Comparison of ENCODE assay signal across 8 cellular contexts in the genomic region with DNA sequence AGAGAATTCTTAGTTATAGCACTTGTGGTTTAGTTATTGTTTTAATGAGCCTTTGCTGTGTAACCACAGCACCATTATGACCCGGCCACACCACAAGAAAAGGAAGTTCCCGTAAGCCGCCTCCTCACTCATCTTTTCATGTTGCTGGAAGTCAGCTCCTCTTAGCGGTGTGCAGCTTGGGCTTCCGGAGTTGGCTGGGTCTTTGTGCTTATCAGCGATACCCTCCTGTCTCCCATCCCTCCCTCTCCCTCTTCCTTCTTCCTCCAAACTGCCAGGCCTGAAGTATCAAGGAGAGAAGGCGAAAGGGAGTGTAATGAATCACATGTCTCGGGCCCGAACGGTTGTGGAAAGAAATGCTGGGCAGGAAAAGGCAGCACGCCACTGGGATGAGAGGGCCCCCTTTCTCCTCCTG.
DNase-seq lines count a peak whose midpoint lies in the region; ATAC-seq lines count a peak whose summit lies in the region.

No MANE protein-coding gene starts in this region.

- H3K27me3 Mint-ChIP-seq in activated CD8-positive, alpha-beta T cell treated with anti-CD3 and anti-CD28 coated beads, Interleukin-2, amount 10 ng/mL, durations not matched to agents 7 days and 5 days (ENCODE audit: low read depth): peaks cover 73% of the 10 kb centered on the region

- peaks cover 42 to 100% (median 67%) of the 10 kb centered on the region in 11 experiments for H3K27me3 ChIP-seq in BLaER1 treated with 17β-estradiol and CSF1 and Interleukin-3, amounts not matched to agents 10 nM and 100 nM
- peaks cover 3% of the 10 kb centered on the region; the same call in 1 of the 2 replicates for H3K27me3 ChIP-seq in HAP-1 (ENCODE audit: low read depth)

- in situ Hi-C loops in HAP-1 (cut with MboI; ENCODE audit: low sequenced_read_pairs): no loop called here

- peak overlapping the region; percentile 58 for H3K4me3 Mint-ChIP-seq in activated CD8-positive, alpha-beta T cell treated with anti-CD3 and anti-CD28 coated beads, Interleukin-2, amount 10 ng/mL, durations not matched to agents 7 days and 5 days

- H3K4me2 ChIP-seq in BLaER1 treated with 17β-estradiol and CSF1 and Interleukin-3, amounts not matched to agents 10 nM and 100 nM: peak overlapping the region; percentile 40 to 91 (median 70)

- H3K4me1 ChIP-seq in BLaER1 treated with 17β-estradiol and CSF1 and Interleukin-3, amounts not matched to agents 10 nM and 100 nM: peaks cover 0 to 19% (median 13%) of the 10 kb centered on the region in 10 experiments; a peak in 14 of 20 replicates
- H3K4me1 ChIP-seq in mesodermal cell (ENCODE audit: control insufficient read depth, insufficient read depth, low read length, poor library complexity, severe bottlenecking) (no peaks in the 10 kb centered on the region), HAP-1 (no peaks in the 10 kb centered on the region)

- no peaks in the 10 kb centered on the region for H3K36me3 ChIP-seq in BLaER1 treated with 17β-estradiol and CSF1 and Interleukin-3, amounts not matched to agents 10 nM and 100 nM
- no peaks in the 10 kb centered on the region for H3K36me3 ChIP-seq in mesodermal cell (ENCODE audit: control insufficient read depth, insufficient read depth, low read length)
- no peaks in the 10 kb centered on the region for H3K36me3 ChIP-seq in HAP-1 (replicated peaks)

- peak; percentile 82 for DNase-seq in activated CD8-positive, alpha-beta T cell treated with anti-CD3 and anti-CD28 coated beads, Interleukin-2, amount 10 ng/mL, durations not matched to agents 7 days and 5 days
- DNase-seq in NCI-H1048 (lab: John Stamatoyannopoulos, UW) (no peak), cerebellum (ENCODE audit: low spot score) (no peak), HAP-1 (ENCODE audit: low spot score in 2 of 2) (no peak)

- POLR2A ChIA-PET in activated CD8-positive, alpha-beta T cell treated with anti-CD3 and anti-CD28 coated beads, Interleukin-2, amount 10 ng/mL, durations not matched to agents 7 days and 5 days (lab: Charles Lee): no interaction called here

- H3K36me3 Mint-ChIP-seq in activated CD8-positive, alpha-beta T cell treated with anti-CD3 and anti-CD28 coated beads, Interleukin-2, amount 10 ng/mL, durations not matched to agents 7 days and 5 days (ENCODE audit: low read depth): no peaks in the 10 kb centered on the region

- H4K20me1 ChIP-seq in BLaER1 treated with 17β-estradiol and CSF1 and Interleukin-3, amounts not matched to agents 10 nM and 100 nM: peaks cover 0 to 79% (median 3%) of the 10 kb centered on the region in 11 experiments; a peak in 11 of 22 replicates

- H3K4me1 Mint-ChIP-seq in activated CD8-positive, alpha-beta T cell treated with anti-CD3 and anti-CD28 coated beads, Interleukin-2, amount 10 ng/mL, durations not matched to agents 7 days and 5 days (ENCODE audit: low read depth): peaks cover 25% of the 10 kb centered on the region

- peak overlapping the region; percentile 35 for H3K27ac Mint-ChIP-seq in activated CD8-positive, alpha-beta T cell treated with anti-CD3 and anti-CD28 coated beads, Interleukin-2, amount 10 ng/mL, durations not matched to agents 7 days and 5 days

- H3K9me3 Mint-ChIP-seq in activated CD8-positive, alpha-beta T cell treated with anti-CD3 and anti-CD28 coated beads, Interleukin-2, amount 10 ng/mL, durations not matched to agents 7 days and 5 days (ENCODE audit: insufficient read depth): no peaks in the 10 kb centered on the region

- ATAC-seq in GM19438 (IDR thresholded peaks at IDR 0.05; ENCODE audit: low read depth, unreplicated experiment) (peak; percentile 86), HG03442 (IDR thresholded peaks at IDR 0.05; ENCODE audit: unreplicated experiment) (peak; percentile 84)
- ATAC-seq in activated CD8-positive, alpha-beta T cell treated with anti-CD3 and anti-CD28 coated beads, Interleukin-2, amount 10 ng/mL, durations not matched to agents 7 days and 5 days: peak; percentile 94

- H3K9ac ChIP-seq in BLaER1 treated with 17β-estradiol and CSF1 and Interleukin-3, amounts not matched to agents 10 nM and 100 nM: no peak overlapping the region

- CTCF ChIA-PET in activated CD8-positive, alpha-beta T cell treated with anti-CD3 and anti-CD28 coated beads, Interleukin-2, amount 10 ng/mL, durations not matched to agents 7 days and 5 days (lab: Charles Lee): interaction anchor here (0.9 kb wide), 1 partner anchor 85 kb away, joined by 3 read pairs; no protein-coding TSS in a partner anchor

- peak overlapping the region in 2 of 10 experiments; percentile 26 to 30; a peak in 1 of 20 replicates for H3K4me3 ChIP-seq in BLaER1 treated with 17β-estradiol and CSF1 and Interleukin-3, amounts not matched to agents 10 nM and 100 nM
- H3K4me3 ChIP-seq in mesodermal cell (ENCODE audit: extremely low read depth, insufficient read depth, low read length, poor library complexity, severe bottlenecking): no peak overlapping the region
- H3K4me3 ChIP-seq in HAP-1: no peak overlapping the region

- 80 to 85% methylated on average over 3 to 4 of the region's 11 CpGs for WGBS in mesodermal cell (ENCODE audit: insufficient coverage in 2 of 2), 2 experiments

- H3K27ac ChIP-seq in BLaER1 treated with 17β-estradiol and CSF1 and Interleukin-3, amounts not matched to agents 10 nM and 100 nM: no peak overlapping the region
- peak overlapping the region; percentile 24 for H3K27ac ChIP-seq in mesodermal cell (ENCODE audit: low read depth, low read length, severe bottlenecking)

- no peaks in the 10 kb centered on the region for H3K9me3 ChIP-seq in BLaER1 treated with 17β-estradiol and CSF1 and Interleukin-3, amounts not matched to agents 10 nM and 100 nM (replicated peaks in 1 of 11)
- H3K9me3 ChIP-seq in mesodermal cell (ENCODE audit: control insufficient read depth, low read length) (no peaks in the 10 kb centered on the region), HAP-1 (no peaks in the 10 kb centered on the region)
